In the genomic region with DNA sequence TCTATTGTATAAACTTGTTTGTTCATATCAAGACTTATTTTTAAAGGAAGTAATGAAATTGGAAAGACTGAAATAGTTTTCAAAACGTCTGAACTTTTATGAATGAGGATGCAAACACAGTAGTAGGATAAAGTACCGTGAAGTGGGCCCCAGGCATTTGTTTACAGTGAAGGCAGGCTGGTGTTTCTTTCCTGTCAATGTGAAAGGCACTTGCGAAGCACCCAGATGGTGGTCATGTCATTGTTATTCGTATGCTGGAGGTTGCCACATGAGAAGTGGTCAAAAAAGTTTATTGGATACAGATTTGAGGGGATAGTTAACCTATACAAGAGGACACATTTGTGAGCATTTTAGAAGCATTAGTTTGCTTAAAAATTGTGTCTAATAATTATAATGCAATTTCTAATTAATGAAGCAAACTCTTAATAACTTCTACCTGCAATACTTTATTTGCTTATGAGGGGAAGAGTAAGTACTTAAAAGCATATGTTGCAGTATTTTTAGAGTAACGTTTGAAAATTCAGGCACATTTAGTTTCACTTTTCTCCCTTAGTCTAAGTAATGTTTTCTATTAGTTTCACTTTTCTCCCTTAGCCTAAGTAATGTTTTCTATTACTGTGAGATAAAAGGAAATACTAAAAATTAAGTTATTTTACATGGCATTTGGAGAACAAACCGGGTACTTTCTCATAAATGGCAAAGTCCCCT, we compare ENCODE assay signal across 10 cellular contexts.
DNase-seq lines count a peak whose midpoint lies in the region; ATAC-seq and TF ChIP-seq lines count a peak whose summit lies in the region.
"Had no signal": no experiment of that assay in that cellular context is flagged by ENCODE, and none has a peak within 500 bp of the region (broad histone marks: within the 10 kb centered on the region; RNA-seq: fewer than 3 reads in every experiment).

No MANE protein-coding gene starts in this region.

- H3K79me2 ChIP-seq in SK-N-SH (ENCODE audit: insufficient read depth): no peaks in the 10 kb centered on the region

- H3K4me2 ChIP-seq in SK-N-SH: peak overlapping the region; percentile 70

- CTCF ChIA-PET in activated CD4-positive, alpha-beta T cell treated with anti-CD3 and anti-CD28 coated beads, Interleukin-2, amount 10 ng/mL, durations not matched to agents 7 days and 5 days (lab: Charles Lee): no interaction called here
- CTCF ChIA-PET in SK-N-SH (lab: Yijun Ruan, JAX): no interaction called here

- peak overlapping the region; percentile 99 for H3K27ac Mint-ChIP-seq in activated CD4-positive, alpha-beta T cell treated with anti-CD3 and anti-CD28 coated beads, Interleukin-2, amount 10 ng/mL, durations not matched to agents 7 days and 5 days
- no peak overlapping the region for H3K27ac Mint-ChIP-seq in glutamatergic neuron (ENCODE audit: unreplicated experiment)

- intact Hi-C loops in stomach (cut with DNase I; ENCODE audit: low total_unique reads): no loop called here

- TF ChIP-seq CTCF in SK-N-SH (IDR thresholded peaks at IDR 0.05) (no peak), fibroblast of pulmonary artery (IDR thresholded peaks at IDR 0.05; ENCODE audit: low read length, missing control alignments) (no peak), stomach (IDR thresholded peaks at IDR 0.05) (no peak), glutamatergic neuron (IDR thresholded peaks at IDR 0.05; ENCODE audit: partially characterized antibody, unreplicated experiment) (no peak)

- H3K27me3 ChIP-seq in SK-N-SH (ENCODE audit: insufficient read depth): no peaks in the 10 kb centered on the region
- H3K27me3 ChIP-seq in stomach: no peaks in the 10 kb centered on the region
- H3K27me3 ChIP-seq: BE2C had no signal

- H3K4me1 ChIP-seq in SK-N-SH (ENCODE audit: control insufficient read depth in 1 of 2, insufficient read depth in 2 of 2, low read depth in 1 of 2, low read length in 1 of 2) (peaks cover 5 to 9% of the 10 kb centered on the region in 2 experiments; a peak in 2 of 4 replicates), stomach (peaks cover 15 to 29% (median 20%) of the 10 kb centered on the region in 4 donors)
- H3K4me1 ChIP-seq: BE2C had no signal

- H3K36me3 Mint-ChIP-seq in activated CD4-positive, alpha-beta T cell treated with anti-CD3 and anti-CD28 coated beads, Interleukin-2, amount 10 ng/mL, durations not matched to agents 7 days and 5 days (ENCODE audit: low read depth): peaks cover 20% of the 10 kb centered on the region
- peaks cover 4% of the 10 kb centered on the region for H3K36me3 Mint-ChIP-seq in glutamatergic neuron (ENCODE audit: unreplicated experiment)

- no peak for ATAC-seq in HG03565 (IDR thresholded peaks at IDR 0.05; ENCODE audit: unreplicated experiment)

- peak overlapping the region; percentile 79; the same call in 1 of the 2 replicates for H2AFZ ChIP-seq in SK-N-SH (ENCODE audit: low read depth)

- no peak for TF ChIP-seq POLR2A in stomach (IDR thresholded peaks at IDR 0.05)

- peak; percentile 29 for DNase-seq in activated CD4-positive, alpha-beta T cell treated with anti-CD3 and anti-CD28 coated beads, Interleukin-2, amount 10 ng/mL, durations not matched to agents 7 days and 5 days
- no peak for DNase-seq in activated CD4-positive, alpha-beta T cell treated with anti-CD3 and anti-CD28 coated beads, Interleukin-2, amount 50 U/mL, for 4 hours
- DNase-seq in SK-N-SH: no peak
- peak; percentile 36 for DNase-seq in fibroblast of pulmonary artery (ENCODE audit: low read depth)
- no peak for DNase-seq in stomach
- DNase-seq in glutamatergic neuron: no peak
- DNase-seq in NCI-H1092 treated with DMSO at 0.1 percent for 48 hours (lab: John Stamatoyannopoulos, UW): no peak
- DNase-seq: BE2C; stimulated activated CD4-positive, alpha-beta T cell treated with anti-CD3 and anti-CD28 coated beads, Interleukin-1b, Interleukin-23, amount 100 ng/mL, for 48 hours had no signal

- H3K36me3 ChIP-seq in SK-N-SH (replicated peaks in 1 of 2; ENCODE audit: control insufficient read depth in 1 of 2, insufficient read depth in 2 of 2, low read length in 1 of 2) (peaks cover 0 to 4% of the 10 kb centered on the region in 2 experiments), stomach (peaks cover 0 to 2% (median 0%) of the 10 kb centered on the region in 4 donors)
- H3K36me3 ChIP-seq: BE2C had no signal

- H4K20me1 ChIP-seq in SK-N-SH (ENCODE audit: insufficient read depth): no peaks in the 10 kb centered on the region

- POLR2A ChIA-PET in activated CD4-positive, alpha-beta T cell treated with anti-CD3 and anti-CD28 coated beads, Interleukin-2, amount 10 ng/mL, durations not matched to agents 7 days and 5 days (lab: Charles Lee): no interaction called here
- POLR2A ChIA-PET in SK-N-SH (lab: Yijun Ruan, JAX): no interaction called here

- no peak for TF ChIP-seq EP300 in SK-N-SH (IDR thresholded peaks at IDR 0.05; ENCODE audit: borderline replicate concordance in 1 of 2, low read depth in 1 of 2, low read length in 1 of 2)
- no peak for TF ChIP-seq EP300 in stomach (IDR thresholded peaks at IDR 0.05)

- TF ChIP-seq RAD21 in SK-N-SH (IDR thresholded peaks at IDR 0.05; ENCODE audit: low read length): no peak

- 59% methylated on average over 6 of the region's 6 CpGs for WGBS in SK-N-SH (ENCODE audit: low lambda C conversion rate)
- 3 to 15% (median 10%) methylated on average over 6 of the region's 6 CpGs for WGBS in stomach, 5 donors

- peak overlapping the region; percentile 44 to 63; a peak in 2 of 4 replicates for H3K27ac ChIP-seq in SK-N-SH (ENCODE audit: low read depth in 2 of 2, low read length in 1 of 2)
- peak overlapping the region in 4 of 5 donors; percentile 16 to 72 (median 45) for H3K27ac ChIP-seq in stomach

- H3K9ac ChIP-seq in SK-N-SH: peak overlapping the region; percentile 48

- H3K9me2 ChIP-seq in SK-N-SH: no peaks in the 10 kb centered on the region

- H3K27me3 Mint-ChIP-seq in activated CD4-positive, alpha-beta T cell treated with anti-CD3 and anti-CD28 coated beads, Interleukin-2, amount 10 ng/mL, durations not matched to agents 7 days and 5 days: no peaks in the 10 kb centered on the region
- H3K27me3 Mint-ChIP-seq in glutamatergic neuron (ENCODE audit: unreplicated experiment): peaks cover 2% of the 10 kb centered on the region

- H3K4me3 ChIP-seq in SK-N-SH (ENCODE audit: low read depth in 2 of 2, low read length in 1 of 2): peak overlapping the region; percentile 10 to 30; a peak in 2 of 4 replicates
- H3K4me3 ChIP-seq in fibroblast of pulmonary artery (replicated peaks; ENCODE audit: low read depth, low read length): peak overlapping the region; percentile 35
- H3K4me3 ChIP-seq in stomach: peak overlapping the region; percentile 7 to 21 (median 12)

- H3K9me3 Mint-ChIP-seq in activated CD4-positive, alpha-beta T cell treated with anti-CD3 and anti-CD28 coated beads, Interleukin-2, amount 10 ng/mL, durations not matched to agents 7 days and 5 days: peaks cover 4% of the 10 kb centered on the region
- peaks cover 3% of the 10 kb centered on the region for H3K9me3 Mint-ChIP-seq in glutamatergic neuron (ENCODE audit: unreplicated experiment)

- no peaks in the 10 kb centered on the region for H3F3A ChIP-seq in SK-N-SH (replicated peaks; ENCODE audit: insufficient read depth)

- peaks cover 49% of the 10 kb centered on the region for H3K4me1 Mint-ChIP-seq in activated CD4-positive, alpha-beta T cell treated with anti-CD3 and anti-CD28 coated beads, Interleukin-2, amount 10 ng/mL, durations not matched to agents 7 days and 5 days
- peaks cover 30% of the 10 kb centered on the region for H3K4me1 Mint-ChIP-seq in glutamatergic neuron (ENCODE audit: low read depth, unreplicated experiment)

- no peaks in the 10 kb centered on the region for H3K9me3 ChIP-seq in SK-N-SH
- H3K9me3 ChIP-seq in stomach: no peaks in the 10 kb centered on the region
- H3K9me3 ChIP-seq: BE2C had no signal

- peak overlapping the region; percentile 70 for H3K4me3 Mint-ChIP-seq in activated CD4-positive, alpha-beta T cell treated with anti-CD3 and anti-CD28 coated beads, Interleukin-2, amount 10 ng/mL, durations not matched to agents 7 days and 5 days
- no peak overlapping the region for H3K4me3 Mint-ChIP-seq in glutamatergic neuron (ENCODE audit: unreplicated experiment)

TF ChIP-seq in SK-N-SH, 30 proteins besides CTCF, POLR2A, EP300 and RAD21 (continues in another document):
- TF ChIP-seq ELF1 (IDR thresholded peaks at IDR 0.05): no peak
- no peak for TF ChIP-seq MEF2A (IDR thresholded peaks at IDR 0.05; ENCODE audit: borderline replicate concordance, low read depth)
- TF ChIP-seq GABPA (IDR thresholded peaks at IDR 0.05; ENCODE audit: low read depth): no peak
- TF ChIP-seq, protein P1, sequence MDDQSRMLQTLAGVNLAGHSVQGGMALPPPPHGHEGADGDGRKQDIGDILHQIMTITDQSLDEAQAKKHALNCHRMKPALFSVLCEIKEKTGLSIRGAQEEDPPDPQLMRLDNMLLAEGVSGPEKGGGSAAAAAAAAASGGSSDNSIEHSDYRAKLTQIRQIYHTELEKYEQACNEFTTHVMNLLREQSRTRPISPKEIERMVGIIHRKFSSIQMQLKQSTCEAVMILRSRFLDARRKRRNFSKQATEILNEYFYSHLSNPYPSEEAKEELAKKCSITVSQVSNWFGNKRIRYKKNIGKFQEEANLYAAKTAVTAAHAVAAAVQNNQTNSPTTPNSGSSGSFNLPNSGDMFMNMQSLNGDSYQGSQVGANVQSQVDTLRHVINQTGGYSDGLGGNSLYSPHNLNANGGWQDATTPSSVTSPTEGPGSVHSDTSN (IDR thresholded peaks at IDR 0.05): no peak
- TF ChIP-seq RXRA (IDR thresholded peaks at IDR 0.05; ENCODE audit: borderline replicate concordance, low read depth): no peak
- no peak for TF ChIP-seq FOXJ3 (CRISPR knock-in tag; IDR thresholded peaks at IDR 0.05)
- no peak for TF ChIP-seq TAF1 (IDR thresholded peaks at IDR 0.05; ENCODE audit: borderline replicate concordance, low read depth, low read length)
- TF ChIP-seq NFIC (IDR thresholded peaks at IDR 0.05; ENCODE audit: borderline replicate concordance): no peak
- TF ChIP-seq SIN3A (IDR thresholded peaks at IDR 0.05; ENCODE audit: borderline replicate concordance, low read depth, low read length): no peak
- TF ChIP-seq, protein P2, sequence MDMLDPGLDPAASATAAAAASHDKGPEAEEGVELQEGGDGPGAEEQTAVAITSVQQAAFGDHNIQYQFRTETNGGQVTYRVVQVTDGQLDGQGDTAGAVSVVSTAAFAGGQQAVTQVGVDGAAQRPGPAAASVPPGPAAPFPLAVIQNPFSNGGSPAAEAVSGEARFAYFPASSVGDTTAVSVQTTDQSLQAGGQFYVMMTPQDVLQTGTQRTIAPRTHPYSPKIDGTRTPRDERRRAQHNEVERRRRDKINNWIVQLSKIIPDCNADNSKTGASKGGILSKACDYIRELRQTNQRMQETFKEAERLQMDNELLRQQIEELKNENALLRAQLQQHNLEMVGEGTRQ (IDR thresholded peaks at IDR 0.05; ENCODE audit: borderline replicate concordance, low read depth, low read length): no peak
- no peak for TF ChIP-seq MXI1 (IDR thresholded peaks at IDR 0.05; ENCODE audit: low read depth, low read length)
- no peak for TF ChIP-seq SMC3 (IDR thresholded peaks at IDR 0.05; ENCODE audit: low read depth, low read length)

Comparison
In these comparisons a context has a peak if more than half of its experiments do, and no peak if none do; other contexts are left out.
1. DNase-seq: peak in activated CD4-positive, alpha-beta T cell treated with anti-CD3 and anti-CD28 coated beads, Interleukin-2, amount 10 ng/mL, durations not matched to agents 7 days and 5 days (single experiment) and fibroblast of pulmonary artery (single experiment); none in activated CD4-positive, alpha-beta T cell treated with anti-CD3 and anti-CD28 coated beads, Interleukin-2, amount 50 U/mL, for 4 hours (0 of 2), SK-N-SH (single experiment), stomach (single experiment), glutamatergic neuron (single experiment) and NCI-H1092 treated with DMSO at 0.1 percent for 48 hours (single experiment).
2. Peak in every context shown above with its lines, with median percentiles within 50 percentile points of each other: H3K4me3 ChIP-seq.